ENCODE assay signal across 13 cellular contexts in the genomic region with DNA sequence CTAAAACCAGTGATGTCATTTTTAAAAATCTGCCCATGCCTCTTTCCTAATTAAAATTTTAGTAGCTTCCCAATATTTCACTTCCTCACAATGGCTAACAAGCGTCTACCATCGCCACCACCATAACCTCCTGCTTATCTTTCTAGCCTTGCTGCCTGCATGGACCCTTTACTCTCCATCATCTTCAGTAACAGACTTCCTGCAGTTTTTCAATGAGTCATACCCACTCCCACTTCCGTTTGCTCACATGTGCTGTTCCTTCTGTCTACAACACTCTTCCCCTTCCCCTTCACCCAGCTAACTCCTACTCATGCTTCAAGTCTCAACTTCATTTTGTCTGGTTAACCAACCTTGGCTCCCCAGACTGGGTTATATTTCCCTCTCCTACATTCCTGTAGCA. TPM values are rescaled to one million over a fixed set of nuclear protein-coding genes. Genes with fewer than 3 reads are reported as not detected.
A peak's percentile ranks its signal among the peaks of the same experiment; 100 is the strongest.
DNase-seq lines count a peak whose midpoint lies in the region; ATAC-seq lines count a peak whose summit lies in the region.
"Had no signal": no experiment of that assay in that cellular context is flagged by ENCODE, and none has a peak within 500 bp of the region (broad histone marks: within the 10 kb centered on the region; RNA-seq: fewer than 3 reads in every experiment).

No MANE protein-coding gene starts in this region.

- POLR2A ChIA-PET in activated CD4-positive, alpha-beta memory T cell treated with anti-CD3 and anti-CD28 coated beads, Interleukin-2, amount 10 ng/mL, durations not matched to agents 7 days and 5 days (lab: Charles Lee) = interaction anchor here (5.0 to 8.2 kb wide), 2 partner anchors 11 to 12 kb away, joined by 138 to 141 read pairs; partner anchors contain the start of gene SKAP1

- peak overlapping the region; percentile 98 for H3K27ac Mint-ChIP-seq in activated CD8-positive, alpha-beta memory T cell treated with anti-CD3 and anti-CD28 coated beads, Interleukin-2, amount 10 ng/mL, durations not matched to agents 7 days and 5 days
- peak overlapping the region; percentile 97 for H3K27ac Mint-ChIP-seq in activated CD4-positive, alpha-beta memory T cell treated with anti-CD3 and anti-CD28 coated beads, Interleukin-2, amount 10 ng/mL, durations not matched to agents 7 days and 5 days
- peak overlapping the region; percentile 81 to 89 for H3K27ac Mint-ChIP-seq in natural killer cell treated with Interleukin-12 subunit alpha and Interleukin-12 subunit beta and Interleukin-15 and Interleukin-18, amount 100 ng/mL, for 72 hours
- H3K27ac Mint-ChIP-seq: nephron had no signal

- H3K36me3 Mint-ChIP-seq in activated CD8-positive, alpha-beta memory T cell treated with anti-CD3 and anti-CD28 coated beads, Interleukin-2, amount 10 ng/mL, durations not matched to agents 7 days and 5 days = peaks cover 10% of the 10 kb centered on the region
- H3K36me3 Mint-ChIP-seq in activated CD4-positive, alpha-beta memory T cell treated with anti-CD3 and anti-CD28 coated beads, Interleukin-2, amount 10 ng/mL, durations not matched to agents 7 days and 5 days (ENCODE audit: low read depth) = peaks cover 15% of the 10 kb centered on the region
- peaks cover 7% of the 10 kb centered on the region for H3K36me3 Mint-ChIP-seq in natural killer cell treated with Interleukin-12 subunit alpha and Interleukin-12 subunit beta and Interleukin-15 and Interleukin-18, amount 100 ng/mL, for 72 hours

- CTCF ChIA-PET in activated CD8-positive, alpha-beta memory T cell treated with anti-CD3 and anti-CD28 coated beads, Interleukin-2, amount 10 ng/mL, durations not matched to agents 7 days and 5 days (lab: Charles Lee) = interaction anchor here (11.2 kb wide), 1 partner anchor 11 kb away, joined by 145 read pairs; no protein-coding TSS in a partner anchor
- CTCF ChIA-PET in activated CD4-positive, alpha-beta memory T cell treated with anti-CD3 and anti-CD28 coated beads, Interleukin-2, amount 10 ng/mL, durations not matched to agents 7 days and 5 days (lab: Charles Lee) = interaction anchor here (0.8 to 2.6 kb wide), 3 partner anchors 10 to 50 kb away, joined by 3 to 8 read pairs (median 5); no protein-coding TSS in a partner anchor

- peak; percentile 41 for DNase-seq in activated CD8-positive, alpha-beta memory T cell treated with anti-CD3 and anti-CD28 coated beads, Interleukin-2, amount 10 ng/mL, durations not matched to agents 7 days and 5 days
- no peak for DNase-seq in activated CD8-positive, alpha-beta memory T cell treated with anti-CD3 and anti-CD28 coated beads, Interleukin-2, amount 50 U/mL, for 4 hours
- DNase-seq in MV-4-11 (lab: John Stamatoyannopoulos, UW) (peak; percentile 67), dermis blood vessel endothelial cell (no peak), cortex of kidney (lab: John Stamatoyannopoulos, UW) (no peak)
- DNase-seq in activated CD4-positive, alpha-beta memory T cell treated with anti-CD3 and anti-CD28 coated beads, Interleukin-2, amount 10 ng/mL, durations not matched to agents 7 days and 5 days = no peak
- DNase-seq in natural killer cell treated with Interleukin-12 subunit alpha and Interleukin-12 subunit beta and Interleukin-15 and Interleukin-18, amount 100 ng/mL, for 72 hours (ENCODE audit: low spot score) = no peak
- DNase-seq: cerebellar nuclear complex, NCI-H187, T1000, trophoblast cell had no signal

- peak overlapping the region; percentile 25 for H3K4me3 Mint-ChIP-seq in activated CD8-positive, alpha-beta memory T cell treated with anti-CD3 and anti-CD28 coated beads, Interleukin-2, amount 10 ng/mL, durations not matched to agents 7 days and 5 days
- peak overlapping the region; percentile 31 for H3K4me3 Mint-ChIP-seq in activated CD4-positive, alpha-beta memory T cell treated with anti-CD3 and anti-CD28 coated beads, Interleukin-2, amount 10 ng/mL, durations not matched to agents 7 days and 5 days
- H3K4me3 Mint-ChIP-seq in natural killer cell treated with Interleukin-12 subunit alpha and Interleukin-12 subunit beta and Interleukin-15 and Interleukin-18, amount 100 ng/mL, for 72 hours = peak overlapping the region; percentile 82
- H3K4me3 Mint-ChIP-seq: nephron had no signal

- peaks cover 83% of the 10 kb centered on the region for H3K4me1 Mint-ChIP-seq in activated CD8-positive, alpha-beta memory T cell treated with anti-CD3 and anti-CD28 coated beads, Interleukin-2, amount 10 ng/mL, durations not matched to agents 7 days and 5 days
- peaks cover 85% of the 10 kb centered on the region for H3K4me1 Mint-ChIP-seq in activated CD4-positive, alpha-beta memory T cell treated with anti-CD3 and anti-CD28 coated beads, Interleukin-2, amount 10 ng/mL, durations not matched to agents 7 days and 5 days
- peaks cover 70% of the 10 kb centered on the region in 2 donors for H3K4me1 Mint-ChIP-seq in natural killer cell treated with Interleukin-12 subunit alpha and Interleukin-12 subunit beta and Interleukin-15 and Interleukin-18, amount 100 ng/mL, for 72 hours (ENCODE audit: low read depth in 2 of 2)

- H3K27me3 Mint-ChIP-seq in activated CD8-positive, alpha-beta memory T cell treated with anti-CD3 and anti-CD28 coated beads, Interleukin-2, amount 10 ng/mL, durations not matched to agents 7 days and 5 days = no peaks in the 10 kb centered on the region
- no peaks in the 10 kb centered on the region for H3K27me3 Mint-ChIP-seq in activated CD4-positive, alpha-beta memory T cell treated with anti-CD3 and anti-CD28 coated beads, Interleukin-2, amount 10 ng/mL, durations not matched to agents 7 days and 5 days
- no peaks in the 10 kb centered on the region for H3K27me3 Mint-ChIP-seq in natural killer cell treated with Interleukin-12 subunit alpha and Interleukin-12 subunit beta and Interleukin-15 and Interleukin-18, amount 100 ng/mL, for 72 hours

- no peak for ATAC-seq in activated CD8-positive, alpha-beta memory T cell treated with anti-CD3 and anti-CD28 coated beads, Interleukin-2, amount 10 ng/mL, durations not matched to agents 7 days and 5 days
- ATAC-seq in natural killer cell treated with Interleukin-12 subunit alpha and Interleukin-12 subunit beta and Interleukin-15 and Interleukin-18, amount 100 ng/mL, for 72 hours = no peak
- no peak for ATAC-seq in HG03095 (IDR thresholded peaks at IDR 0.05; ENCODE audit: unreplicated experiment)

- H3K9me3 Mint-ChIP-seq in activated CD8-positive, alpha-beta memory T cell treated with anti-CD3 and anti-CD28 coated beads, Interleukin-2, amount 10 ng/mL, durations not matched to agents 7 days and 5 days (ENCODE audit: low read depth) = no peaks in the 10 kb centered on the region
- peaks cover 3% of the 10 kb centered on the region for H3K9me3 Mint-ChIP-seq in activated CD4-positive, alpha-beta memory T cell treated with anti-CD3 and anti-CD28 coated beads, Interleukin-2, amount 10 ng/mL, durations not matched to agents 7 days and 5 days
- H3K9me3 Mint-ChIP-seq in natural killer cell treated with Interleukin-12 subunit alpha and Interleukin-12 subunit beta and Interleukin-15 and Interleukin-18, amount 100 ng/mL, for 72 hours = peaks cover 5% of the 10 kb centered on the region
- H3K9me3 Mint-ChIP-seq: nephron had no signal

RNA-seq across cellular contexts. Expression of gene SKAP1, which starts 12.8 kb away (rescaled TPM):
- total RNA-seq in activated CD8-positive, alpha-beta memory T cell treated with anti-CD3 and anti-CD28 coated beads, Interleukin-2, amount 10 ng/mL, durations not matched to agents 7 days and 5 days = 10 to 100 TPM; 75.5 to 91.4 TPM
- 100 to 1,000 TPM; 132 to 133 TPM for total RNA-seq in activated CD4-positive, alpha-beta memory T cell treated with anti-CD3 and anti-CD28 coated beads, Interleukin-2, amount 10 ng/mL, durations not matched to agents 7 days and 5 days
- 10 to 100 TPM; 40.9 to 44.9 TPM for total RNA-seq in natural killer cell treated with Interleukin-12 subunit alpha and Interleukin-12 subunit beta and Interleukin-15 and Interleukin-18, amount 100 ng/mL, for 72 hours
- 0.17 TPM in 1 of 2 replicates, not detected in the other for total RNA-seq in dermis blood vessel endothelial cell

Comparison
In these comparisons a context has a peak if more than half of its experiments do, and no peak if none do; other contexts are left out.
1. DNase-seq: peak in activated CD8-positive, alpha-beta memory T cell treated with anti-CD3 and anti-CD28 coated beads, Interleukin-2, amount 10 ng/mL, durations not matched to agents 7 days and 5 days (single experiment) and MV-4-11 (single experiment); none in activated CD8-positive, alpha-beta memory T cell treated with anti-CD3 and anti-CD28 coated beads, Interleukin-2, amount 50 U/mL, for 4 hours (single experiment), activated CD4-positive, alpha-beta memory T cell treated with anti-CD3 and anti-CD28 coated beads, Interleukin-2, amount 10 ng/mL, durations not matched to agents 7 days and 5 days (single experiment), natural killer cell treated with Interleukin-12 subunit alpha and Interleukin-12 subunit beta and Interleukin-15 and Interleukin-18, amount 100 ng/mL, for 72 hours (single experiment), dermis blood vessel endothelial cell (single experiment) and cortex of kidney (single experiment).
2. H3K4me3 Mint-ChIP-seq: peak in every context shown above with its lines; median percentile 82 in natural killer cell treated with Interleukin-12 subunit alpha and Interleukin-12 subunit beta and Interleukin-15 and Interleukin-18, amount 100 ng/mL, for 72 hours; 31 in activated CD4-positive, alpha-beta memory T cell treated with anti-CD3 and anti-CD28 coated beads, Interleukin-2, amount 10 ng/mL, durations not matched to agents 7 days and 5 days; 25 in activated CD8-positive, alpha-beta memory T cell treated with anti-CD3 and anti-CD28 coated beads, Interleukin-2, amount 10 ng/mL, durations not matched to agents 7 days and 5 days.
3. RNA of gene SKAP1, which starts 12.8 kb away (total RNA-seq): 132 to 133 TPM in activated CD4-positive, alpha-beta memory T cell treated with anti-CD3 and anti-CD28 coated beads, Interleukin-2, amount 10 ng/mL, durations not matched to agents 7 days and 5 days, 75.5 to 91.4 TPM in activated CD8-positive, alpha-beta memory T cell treated with anti-CD3 and anti-CD28 coated beads, Interleukin-2, amount 10 ng/mL, durations not matched to agents 7 days and 5 days and 40.9 to 44.9 TPM in natural killer cell treated with Interleukin-12 subunit alpha and Interleukin-12 subunit beta and Interleukin-15 and Interleukin-18, amount 100 ng/mL, for 72 hours; 0.17 TPM in dermis blood vessel endothelial cell; every median in the first group is over 10 times any median in the second.
4. Peak in every context shown above with its lines, with median percentiles within 50 percentile points of each other: H3K27ac Mint-ChIP-seq.